Comparison of ENCODE assay signal across 8 cellular contexts in genomic region chr12:52380271-52380694, GRCh38. TPM values are rescaled to one million over a fixed set of nuclear protein-coding genes. Genes with fewer than 3 reads are reported as not detected.
DNase-seq lines count a peak whose midpoint lies in the region; ATAC-seq and TF ChIP-seq lines count a peak whose summit lies in the region.

No MANE protein-coding gene starts in this region.

- POLR2A ChIA-PET in activated CD4-positive, alpha-beta T cell treated with anti-CD3 and anti-CD28 coated beads, Interleukin-2, amount 10 ng/mL, durations not matched to agents 7 days and 5 days (lab: Charles Lee) = no interaction called here

- no peak overlapping the region for H3K27ac Mint-ChIP-seq in activated CD4-positive, alpha-beta T cell treated with anti-CD3 and anti-CD28 coated beads, Interleukin-2, amount 10 ng/mL, durations not matched to agents 7 days and 5 days

- peaks cover 5% of the 10 kb centered on the region for H3K27me3 Mint-ChIP-seq in activated CD4-positive, alpha-beta T cell treated with anti-CD3 and anti-CD28 coated beads, Interleukin-2, amount 10 ng/mL, durations not matched to agents 7 days and 5 days

- TF ChIP-seq CTCF in foreskin fibroblast (IDR thresholded peaks at IDR 0.05; ENCODE audit: low read depth, low read length) = peak; percentile 51

- CTCF ChIA-PET in activated CD4-positive, alpha-beta T cell treated with anti-CD3 and anti-CD28 coated beads, Interleukin-2, amount 10 ng/mL, durations not matched to agents 7 days and 5 days (lab: Charles Lee) = interaction anchor here (1.2 kb wide), 1 partner anchor 492 kb away, joined by 3 read pairs; no protein-coding TSS in a partner anchor

- H3K36me3 Mint-ChIP-seq in activated CD4-positive, alpha-beta T cell treated with anti-CD3 and anti-CD28 coated beads, Interleukin-2, amount 10 ng/mL, durations not matched to agents 7 days and 5 days (ENCODE audit: low read depth) = no peaks in the 10 kb centered on the region

- no peak overlapping the region for H3K4me3 Mint-ChIP-seq in activated CD4-positive, alpha-beta T cell treated with anti-CD3 and anti-CD28 coated beads, Interleukin-2, amount 10 ng/mL, durations not matched to agents 7 days and 5 days

- H3K9me3 Mint-ChIP-seq in activated CD4-positive, alpha-beta T cell treated with anti-CD3 and anti-CD28 coated beads, Interleukin-2, amount 10 ng/mL, durations not matched to agents 7 days and 5 days = no peaks in the 10 kb centered on the region

- no peak overlapping the region for H3K4me3 ChIP-seq in foreskin fibroblast (ENCODE audit: low read depth in 1 of 2, low read length in 2 of 2)

- H3K4me1 Mint-ChIP-seq in activated CD4-positive, alpha-beta T cell treated with anti-CD3 and anti-CD28 coated beads, Interleukin-2, amount 10 ng/mL, durations not matched to agents 7 days and 5 days = peaks cover 17% of the 10 kb centered on the region

- DNase-seq in activated CD4-positive, alpha-beta T cell treated with anti-CD3 and anti-CD28 coated beads, Interleukin-2, amount 10 ng/mL, durations not matched to agents 7 days and 5 days = peak; percentile 15
- no peak for DNase-seq in activated CD4-positive, alpha-beta T cell treated with anti-CD3 and anti-CD28 coated beads for 4 hours
- DNase-seq in SHP77 (lab: John Stamatoyannopoulos, UW) (peak; percentile 4 to 32), foreskin fibroblast (peak in 1 of 2 donors; percentile 30), retina (peak; percentile 42), NCI-H1105 (lab: John Stamatoyannopoulos, UW) (no peak)

- ATAC-seq in HG03354 (IDR thresholded peaks at IDR 0.05; ENCODE audit: poor library complexity, severe bottlenecking, unreplicated experiment) (no peak), HG03442 (IDR thresholded peaks at IDR 0.05; ENCODE audit: unreplicated experiment) (no peak)

RNA-seq across cellular contexts. Expression of gene KRT84, which starts 5.2 kb away (rescaled TPM):
- total RNA-seq in activated CD4-positive, alpha-beta T cell treated with anti-CD3 and anti-CD28 coated beads, Interleukin-2, amount 10 ng/mL, durations not matched to agents 7 days and 5 days = not detected

RNA-seq across cellular contexts. Expression of gene KRT85, which starts 13.0 kb away (rescaled TPM):
- not detected for total RNA-seq in activated CD4-positive, alpha-beta T cell treated with anti-CD3 and anti-CD28 coated beads, Interleukin-2, amount 10 ng/mL, durations not matched to agents 7 days and 5 days

RNA-seq across cellular contexts. Expression of gene KRT82, which starts 25.9 kb away (rescaled TPM):
- not detected for total RNA-seq in activated CD4-positive, alpha-beta T cell treated with anti-CD3 and anti-CD28 coated beads, Interleukin-2, amount 10 ng/mL, durations not matched to agents 7 days and 5 days

RNA-seq across cellular contexts. Expression of gene KRT75, which starts 53.9 kb away (rescaled TPM):
- total RNA-seq in activated CD4-positive, alpha-beta T cell treated with anti-CD3 and anti-CD28 coated beads, Interleukin-2, amount 10 ng/mL, durations not matched to agents 7 days and 5 days = not detected

RNA-seq across cellular contexts. Expression of gene KRT83, which starts 59.1 kb away (rescaled TPM):
- total RNA-seq in activated CD4-positive, alpha-beta T cell treated with anti-CD3 and anti-CD28 coated beads, Interleukin-2, amount 10 ng/mL, durations not matched to agents 7 days and 5 days = not detected

Comparison
In these comparisons a context has a peak if more than half of its experiments do, and no peak if none do; other contexts are left out.
1. DNase-seq: peak in activated CD4-positive, alpha-beta T cell treated with anti-CD3 and anti-CD28 coated beads, Interleukin-2, amount 10 ng/mL, durations not matched to agents 7 days and 5 days (single experiment), SHP77 (2 of 2) and retina (single experiment); none in activated CD4-positive, alpha-beta T cell treated with anti-CD3 and anti-CD28 coated beads for 4 hours (0 of 2) and NCI-H1105 (single experiment).